Comparison of ENCODE assay signal across 16 cellular contexts in genomic region chr3:47047673-47048072, GRCh38.
A peak's percentile ranks its signal among the peaks of the same experiment; 100 is the strongest.
DNase-seq lines count a peak whose midpoint lies in the region; TF ChIP-seq lines count a peak whose summit lies in the region.
"Had no signal": no experiment of that assay in that cellular context is flagged by ENCODE, and none has a peak within 500 bp of the region (broad histone marks: within the 10 kb centered on the region; RNA-seq: fewer than 3 reads in every experiment).

No MANE protein-coding gene starts in this region.

- TF ChIP-seq CTCF in cardiac muscle cell (IDR thresholded peaks at IDR 0.05; ENCODE audit: low read depth, low read length) (no peak), right atrium auricular region (IDR thresholded peaks at IDR 0.05) (no peak), RWPE1 (conservative IDR thresholded peaks at IDR 0.05; ENCODE audit: low read depth) (no peak), fibroblast of the aortic adventitia (IDR thresholded peaks at IDR 0.05; ENCODE audit: insufficient read depth, low read length) (no peak), tibial nerve (IDR thresholded peaks at IDR 0.05) (no peak), BE2C (IDR thresholded peaks at IDR 0.05; ENCODE audit: low read depth, low read length) (no peak)

- TF ChIP-seq POLR2A in tibial nerve (IDR thresholded peaks at IDR 0.05), result no peak

- H3K36me3 ChIP-seq in cardiac muscle cell, result peaks cover 23% of the 10 kb centered on the region
- peaks cover 22% of the 10 kb centered on the region for H3K36me3 ChIP-seq in right atrium auricular region
- H3K36me3 ChIP-seq in tibial nerve, result peaks cover 0 to 39% (median 0%) of the 10 kb centered on the region in 3 donors
- H3K36me3 ChIP-seq in BE2C, result no peaks in the 10 kb centered on the region
- H3K36me3 ChIP-seq: neural progenitor cell had no signal

- POLR2A ChIA-PET in RWPE1 (lab: Yijun Ruan, JAX; ENCODE audit: low non-redundant PET), result no interaction called here

- no peaks in the 10 kb centered on the region for H3K9me3 ChIP-seq in cardiac muscle cell (ENCODE audit: low read depth)
- H3K9me3 ChIP-seq in right atrium auricular region, result no peaks in the 10 kb centered on the region
- H3K9me3 ChIP-seq in tibial nerve, result no peaks in the 10 kb centered on the region
- no peaks in the 10 kb centered on the region for H3K9me3 ChIP-seq in BE2C
- H3K9me3 ChIP-seq: heart right ventricle, right lobe of liver, suprapubic skin had no signal

- no peak for TF ChIP-seq EP300 in tibial nerve (IDR thresholded peaks at IDR 0.05)

- H3K4me3 ChIP-seq in cardiac muscle cell (no peak overlapping the region), right atrium auricular region (no peak overlapping the region), fibroblast of the aortic adventitia (ENCODE audit: low read depth, low read length) (no peak overlapping the region), tibial nerve (no peak overlapping the region), BE2C (ENCODE audit: low read depth, low read length) (no peak overlapping the region)
- H3K4me3 ChIP-seq: heart right ventricle, neural progenitor cell, right lobe of liver, suprapubic skin had no signal

- H3K4me1 ChIP-seq in cardiac muscle cell (ENCODE audit: low read depth) (peaks cover 7% of the 10 kb centered on the region), right atrium auricular region (no peaks in the 10 kb centered on the region), tibial nerve (peaks cover 0 to 4% (median 0%) of the 10 kb centered on the region in 4 donors), BE2C (no peaks in the 10 kb centered on the region)
- H3K4me1 ChIP-seq: neural progenitor cell, right lobe of liver, suprapubic skin had no signal

- H3K27ac ChIP-seq in cardiac muscle cell (peak overlapping the region; percentile 73), right atrium auricular region (no peak overlapping the region), RWPE1 (peak overlapping the region; percentile 13; the same call in 1 of the 2 replicates), tibial nerve (no peak overlapping the region)
- H3K27ac ChIP-seq: heart right ventricle, neural progenitor cell, right lobe of liver, suprapubic skin had no signal

- CTCF ChIA-PET in RWPE1 (lab: Yijun Ruan, JAX), result no interaction called here

- DNase-seq in cardiac muscle cell (ENCODE audit: low read depth in 1 of 2, low spot score in 1 of 2) (peak in 1 of 2 donors; percentile 14), right atrium auricular region (ENCODE audit: low spot score) (no peak), RWPE1 (ENCODE audit: low spot score) (no peak), fibroblast of the aortic adventitia (ENCODE audit: low read depth) (peak; percentile 7), NCI-H2081 (lab: John Stamatoyannopoulos, UW) (no peak), nucleus accumbens (lab: John Stamatoyannopoulos, UW) (no peak), tibial nerve (ENCODE audit: low spot score in 2 of 2) (no peak), BE2C (no peak)
- DNase-seq: heart right ventricle; mesenchymal stem cell; NCI-H2029; NCI-H524 treated with DMSO at 0.1 percent for 48 hours; right lobe of liver; stimulated activated CD4-positive, alpha-beta T cell treated with anti-CD3 and anti-CD28 coated beads, Interleukin-1b, Interleukin-23, amount 100 ng/mL, for 48 hours had no signal

- H3K27me3 ChIP-seq in cardiac muscle cell (no peaks in the 10 kb centered on the region), right atrium auricular region (no peaks in the 10 kb centered on the region), tibial nerve (no peaks in the 10 kb centered on the region), BE2C (no peaks in the 10 kb centered on the region)
- H3K27me3 ChIP-seq: heart right ventricle, neural progenitor cell, right lobe of liver, suprapubic skin had no signal

Comparison
In these comparisons a context has a peak if more than half of its experiments do, and no peak if none do; other contexts are left out.
1. H3K27ac ChIP-seq: peak in cardiac muscle cell (single experiment) and RWPE1 (single experiment); none in right atrium auricular region (0 of 2) and tibial nerve (0 of 4).